1 cellular context compared by ENCODE assay signal in genomic region chr2:145022021-145022670, GRCh38.
TF ChIP-seq lines count a peak whose summit lies in the region.

No MANE protein-coding gene starts in this region.

TF ChIP-seq in H1, 55 proteins besides CTCF, POLR2A, EP300 and RAD21:
- TF ChIP-seq MAX (IDR thresholded peaks at IDR 0.05) (no peak), ATF2 (IDR thresholded peaks at IDR 0.05; ENCODE audit: low read length) (no peak), BCL11A (IDR thresholded peaks at IDR 0.05; ENCODE audit: low read depth in 2 of 2, low read length in 2 of 2) (no peak), GABPA (IDR thresholded peaks at IDR 0.05; ENCODE audit: borderline replicate concordance, insufficient read depth, low read length) (no peak), CBX8 (IDR thresholded peaks at IDR 0.05; ENCODE audit: borderline replicate concordance, low read depth, low read length) (no peak), CHD1 (IDR thresholded peaks at IDR 0.05; ENCODE audit: low read depth, low read length) (no peak), CEBPB (IDR thresholded peaks at IDR 0.05; ENCODE audit: low read depth, low read length) (no peak), NRF1 (IDR thresholded peaks at IDR 0.05; ENCODE audit: low read depth, low read length) (no peak), EZH2 (IDR thresholded peaks at IDR 0.05; ENCODE audit: low read depth, low read length, severe bottlenecking) (no peak), NANOG (IDR thresholded peaks at IDR 0.05; ENCODE audit: insufficient read depth, low read depth, low read length, poor library complexity, severe bottlenecking) (no peak), SAP30 (IDR thresholded peaks at IDR 0.05; ENCODE audit: insufficient read depth, insufficient replicate concordance, low read length) (no peak), ASH2L (IDR thresholded peaks at IDR 0.05; ENCODE audit: low read length) (no peak), TEAD4 (IDR thresholded peaks at IDR 0.05; ENCODE audit: low read depth, low read length) (no peak), ATF3 (IDR thresholded peaks at IDR 0.05; ENCODE audit: insufficient read depth, low read depth, low read length) (no peak), TCF12 (IDR thresholded peaks at IDR 0.05; ENCODE audit: low read depth, low read length) (no peak)
